14 cellular contexts compared by ENCODE assay signal in the genomic region with DNA sequence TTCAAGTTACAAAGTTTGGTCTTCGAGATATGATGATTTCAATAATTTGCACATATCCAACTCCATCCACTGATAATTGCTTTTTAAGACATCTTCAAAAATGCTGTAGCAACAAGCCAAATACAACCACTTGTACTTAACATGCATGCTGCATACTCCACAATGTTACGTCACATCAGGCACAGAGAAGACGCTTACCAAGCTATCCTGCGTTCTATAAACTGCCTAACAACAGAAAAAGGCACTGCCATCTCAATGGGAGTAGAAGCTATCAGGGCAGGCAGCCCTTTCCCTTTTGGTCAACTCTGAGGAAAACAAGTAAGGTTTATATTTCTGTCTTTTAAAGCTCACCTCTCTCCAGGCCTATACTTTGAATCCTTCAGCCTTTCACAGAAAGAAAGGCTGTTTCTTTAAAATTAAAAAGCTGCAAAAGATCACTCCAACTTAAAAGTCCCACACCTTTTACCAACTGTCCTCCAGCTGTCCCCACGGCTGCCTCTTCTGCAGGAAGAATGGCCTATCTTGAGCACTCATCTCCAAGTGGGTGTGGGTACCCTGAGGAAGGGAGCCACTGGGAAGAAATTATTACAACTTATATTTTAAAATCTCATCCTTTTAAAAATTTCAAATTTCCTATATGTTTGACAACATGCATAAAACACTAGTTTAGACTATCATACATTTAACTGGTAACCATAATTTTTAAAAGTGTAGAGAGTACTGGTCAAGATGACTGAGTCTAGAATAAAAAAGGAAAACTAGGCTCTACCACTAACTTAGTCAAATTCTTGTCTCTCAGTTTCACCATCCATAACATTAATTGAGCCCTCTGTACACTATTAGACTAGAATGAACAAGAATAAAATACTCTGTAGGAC. TPM values are rescaled to one million over a fixed set of nuclear protein-coding genes. Genes with fewer than 3 reads are reported as not detected.
DNase-seq lines count a peak whose midpoint lies in the region; ATAC-seq and TF ChIP-seq lines count a peak whose summit lies in the region.
"Had no signal": no experiment of that assay in that cellular context is flagged by ENCODE, and none has a peak within 500 bp of the region (broad histone marks: within the 10 kb centered on the region; RNA-seq: fewer than 3 reads in every experiment).

No MANE protein-coding gene starts in this region.

- intact Hi-C loops in Right ventricle myocardium inferior (cut with DNase I) = no loop called here
- intact Hi-C loops in upper lobe of right lung (cut with DNase I) = no loop called here

- H3K9me3 Mint-ChIP-seq in WTC11 = no peaks in the 10 kb centered on the region
- H3K9me3 Mint-ChIP-seq: naive B cell had no signal

- CTCF ChIA-PET in WTC11 (lab: Charles Lee) = interaction anchor here (0.8 to 1.3 kb wide), 7 partner anchors 11 to 246 kb away, joined by 3 to 10 read pairs (median 3); no protein-coding TSS in a partner anchor

- H3K4me2 ChIP-seq in hepatocyte = peak overlapping the region; percentile 43

- H3K4me3 ChIP-seq in right atrium auricular region (no peak overlapping the region), hepatocyte (no peak overlapping the region), upper lobe of right lung (no peak overlapping the region)

- H3K36me3 ChIP-seq in right atrium auricular region = no peaks in the 10 kb centered on the region
- no peaks in the 10 kb centered on the region for H3K36me3 ChIP-seq in hepatocyte (replicated peaks; ENCODE audit: insufficient read depth, low read depth)
- no peaks in the 10 kb centered on the region for H3K36me3 ChIP-seq in upper lobe of right lung

- no peaks in the 10 kb centered on the region for H3K27me3 Mint-ChIP-seq in WTC11 (ENCODE audit: low read depth)
- H3K27me3 Mint-ChIP-seq: naive B cell had no signal

- no peak overlapping the region for H3K4me3 Mint-ChIP-seq in WTC11

- H3K27ac ChIP-seq in right atrium auricular region (peak overlapping the region in 1 of 2 donors; percentile 41), hepatocyte (no peak overlapping the region), upper lobe of right lung (no peak overlapping the region)
- H3K27ac ChIP-seq: HL-60 had no signal

- H3K9me3 ChIP-seq in right atrium auricular region (no peaks in the 10 kb centered on the region), hepatocyte (ENCODE audit: low read depth) (no peaks in the 10 kb centered on the region), upper lobe of right lung (no peaks in the 10 kb centered on the region)

- H3K27me3 ChIP-seq in right atrium auricular region (no peaks in the 10 kb centered on the region), hepatocyte (no peaks in the 10 kb centered on the region), upper lobe of right lung (no peaks in the 10 kb centered on the region)

- no peaks in the 10 kb centered on the region for H3K9me2 ChIP-seq in hepatocyte (replicated peaks; ENCODE audit: insufficient read depth)

- peaks cover 69% of the 10 kb centered on the region for H4K20me1 ChIP-seq in hepatocyte (ENCODE audit: insufficient read depth, poor library complexity, severe bottlenecking)

- DNase-seq in Right ventricle myocardium inferior (ENCODE audit: missing footprints) = no peak
- DNase-seq in right atrium auricular region (ENCODE audit: low spot score) = no peak
- DNase-seq in WTC11 (ENCODE audit: low spot score) = no peak
- DNase-seq in hepatocyte (ENCODE audit: low spot score) = no peak
- no peak for DNase-seq in upper lobe of right lung
- DNase-seq in NCI-H1694 treated with DMSO at 0.1 percent for 48 hours (lab: John Stamatoyannopoulos, UW) = no peak
- no peak for DNase-seq in NAMALWA (ENCODE audit: low spot score)
- DNase-seq: activated CD4-positive, alpha-beta T cell treated with anti-CD3 and anti-CD28 coated beads for 1 hour; activated effector memory CD4-positive, alpha-beta T cell treated with Interleukin-2 at 50 U/mL for 16 hours; GOT3; naive B cell; NCI-H2029 had no signal

- POLR2A ChIA-PET in WTC11 (lab: Charles Lee) = interaction anchor here (0.6 kb wide), 1 partner anchor 183 kb away, joined by 3 read pairs; no protein-coding TSS in a partner anchor

- TF ChIP-seq CTCF in right atrium auricular region (IDR thresholded peaks at IDR 0.05) (no peak), WTC11 (IDR thresholded peaks at IDR 0.05) (no peak), hepatocyte (IDR thresholded peaks at IDR 0.05; ENCODE audit: poor library complexity) (no peak), upper lobe of right lung (IDR thresholded peaks at IDR 0.05) (no peak)

- H3K4me1 Mint-ChIP-seq in WTC11 = peaks cover 33% of the 10 kb centered on the region

- peaks cover 100% of the 10 kb centered on the region for H3K79me2 ChIP-seq in hepatocyte

- no peaks in the 10 kb centered on the region for H3K36me3 Mint-ChIP-seq in WTC11
- H3K36me3 Mint-ChIP-seq: naive B cell had no signal

- 54% methylated on average over 5 of the region's 5 CpGs for WGBS in hepatocyte (ENCODE audit: low lambda C conversion rate, missing lambda C conversion rate)

- no peak overlapping the region for H2AFZ ChIP-seq in hepatocyte

- peaks cover 0 to 45% of the 10 kb centered on the region in 2 donors for H3K4me1 ChIP-seq in right atrium auricular region
- no peaks in the 10 kb centered on the region for H3K4me1 ChIP-seq in hepatocyte (ENCODE audit: insufficient read depth)
- peaks cover 12% of the 10 kb centered on the region for H3K4me1 ChIP-seq in upper lobe of right lung

- peak overlapping the region; percentile 64 for H3K27ac Mint-ChIP-seq in WTC11

- ATAC-seq in Right ventricle myocardium inferior (peak; percentile 50), WTC11 (peak; percentile 58), upper lobe of right lung (peak; percentile 74), HG02642 (IDR thresholded peaks at IDR 0.05; ENCODE audit: poor library complexity, unreplicated experiment) (no peak)

TF ChIP-seq in WTC11, 78 proteins besides CTCF, POLR2A, EP300 and RAD21:
- TF ChIP-seq, protein P1, sequence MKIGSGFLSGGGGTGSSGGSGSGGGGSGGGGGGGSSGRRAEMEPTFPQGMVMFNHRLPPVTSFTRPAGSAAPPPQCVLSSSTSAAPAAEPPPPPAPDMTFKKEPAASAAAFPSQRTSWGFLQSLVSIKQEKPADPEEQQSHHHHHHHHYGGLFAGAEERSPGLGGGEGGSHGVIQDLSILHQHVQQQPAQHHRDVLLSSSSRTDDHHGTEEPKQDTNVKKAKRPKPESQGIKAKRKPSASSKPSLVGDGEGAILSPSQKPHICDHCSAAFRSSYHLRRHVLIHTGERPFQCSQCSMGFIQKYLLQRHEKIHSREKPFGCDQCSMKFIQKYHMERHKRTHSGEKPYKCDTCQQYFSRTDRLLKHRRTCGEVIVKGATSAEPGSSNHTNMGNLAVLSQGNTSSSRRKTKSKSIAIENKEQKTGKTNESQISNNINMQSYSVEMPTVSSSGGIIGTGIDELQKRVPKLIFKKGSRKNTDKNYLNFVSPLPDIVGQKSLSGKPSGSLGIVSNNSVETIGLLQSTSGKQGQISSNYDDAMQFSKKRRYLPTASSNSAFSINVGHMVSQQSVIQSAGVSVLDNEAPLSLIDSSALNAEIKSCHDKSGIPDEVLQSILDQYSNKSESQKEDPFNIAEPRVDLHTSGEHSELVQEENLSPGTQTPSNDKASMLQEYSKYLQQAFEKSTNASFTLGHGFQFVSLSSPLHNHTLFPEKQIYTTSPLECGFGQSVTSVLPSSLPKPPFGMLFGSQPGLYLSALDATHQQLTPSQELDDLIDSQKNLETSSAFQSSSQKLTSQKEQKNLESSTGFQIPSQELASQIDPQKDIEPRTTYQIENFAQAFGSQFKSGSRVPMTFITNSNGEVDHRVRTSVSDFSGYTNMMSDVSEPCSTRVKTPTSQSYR (CRISPR knock-in tag; IDR thresholded peaks at IDR 0.05) = no peak
- TF ChIP-seq, protein P2, sequence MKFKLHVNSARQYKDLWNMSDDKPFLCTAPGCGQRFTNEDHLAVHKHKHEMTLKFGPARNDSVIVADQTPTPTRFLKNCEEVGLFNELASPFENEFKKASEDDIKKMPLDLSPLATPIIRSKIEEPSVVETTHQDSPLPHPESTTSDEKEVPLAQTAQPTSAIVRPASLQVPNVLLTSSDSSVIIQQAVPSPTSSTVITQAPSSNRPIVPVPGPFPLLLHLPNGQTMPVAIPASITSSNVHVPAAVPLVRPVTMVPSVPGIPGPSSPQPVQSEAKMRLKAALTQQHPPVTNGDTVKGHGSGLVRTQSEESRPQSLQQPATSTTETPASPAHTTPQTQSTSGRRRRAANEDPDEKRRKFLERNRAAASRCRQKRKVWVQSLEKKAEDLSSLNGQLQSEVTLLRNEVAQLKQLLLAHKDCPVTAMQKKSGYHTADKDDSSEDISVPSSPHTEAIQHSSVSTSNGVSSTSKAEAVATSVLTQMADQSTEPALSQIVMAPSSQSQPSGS (CRISPR knock-in tag; IDR thresholded peaks at IDR 0.05; ENCODE audit: borderline replicate concordance, low read depth) = no peak

RNA-seq across cellular contexts. Expression of a gene that starts 14.5 kb away (rescaled TPM):
- total RNA-seq in Right ventricle myocardium inferior (35.4 TPM), right atrium auricular region (10 to 100 TPM; 27.6 to 35.5 TPM), WTC11 (2021) (29.4 to 36.6 TPM (median 33.1 TPM) in 3 replicates), hepatocyte (27.7 and 30.4 TPM in 2 replicates), upper lobe of right lung (45.4 TPM)
- 20.5 and 24.6 TPM in 2 replicates for polyA plus RNA-seq in hepatocyte
